ENCODE assay signal across 23 cellular contexts in the genomic region with DNA sequence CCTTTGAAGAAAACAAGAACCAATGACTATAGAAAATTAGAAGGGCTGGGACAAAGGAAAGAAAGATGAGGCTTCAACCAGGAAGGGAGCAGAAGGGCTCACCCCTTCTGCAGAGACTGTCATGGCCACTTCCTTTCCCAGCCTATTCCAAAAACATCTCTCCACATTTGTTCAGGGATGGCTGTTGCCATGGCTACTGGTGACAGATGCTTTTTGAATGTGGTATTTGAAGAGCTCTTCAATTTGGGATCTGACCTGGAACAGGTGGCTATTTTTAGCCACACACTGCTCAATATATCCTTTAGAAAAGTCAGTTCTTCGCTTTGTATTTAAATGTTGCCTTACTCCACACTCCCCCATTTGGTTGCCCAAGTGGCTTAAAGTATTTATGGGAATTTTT.
A peak's percentile ranks its signal among the peaks of the same experiment; 100 is the strongest.
DNase-seq lines count a peak whose midpoint lies in the region; ATAC-seq, FAIRE-seq and TF ChIP-seq lines count a peak whose summit lies in the region.
"Had no signal": no experiment of that assay in that cellular context is flagged by ENCODE, and none has a peak within 500 bp of the region (broad histone marks: within the 10 kb centered on the region; RNA-seq: fewer than 3 reads in every experiment).

No MANE protein-coding gene starts in this region.

- no peaks in the 10 kb centered on the region for H3K36me3 Mint-ChIP-seq in chondrocyte (ENCODE audit: low read depth)
- H3K36me3 Mint-ChIP-seq: naive B cell had no signal

- no peaks in the 10 kb centered on the region for H3K4me1 Mint-ChIP-seq in chondrocyte (ENCODE audit: low read depth)
- H3K4me1 Mint-ChIP-seq: activated B cell treated with CpG ODN at 0.5 μM for 24 hours; activated naive CD4-positive, alpha-beta T cell treated with anti-CD3 and anti-CD28 coated beads, Interleukin-2, amount 50 U/mL, for 24 hours had no signal

- peaks cover 17% of the 10 kb centered on the region for H3K27me3 Mint-ChIP-seq in chondrocyte (ENCODE audit: low read depth)
- H3K27me3 Mint-ChIP-seq: activated naive CD4-positive, alpha-beta T cell treated with anti-CD3 and anti-CD28 coated beads, Interleukin-2, amount 50 U/mL, for 24 hours; CD4-positive, alpha-beta T cell had no signal

- H3K4me2 ChIP-seq in K562 (ENCODE audit: insufficient read depth, low read length): no peak overlapping the region
- H3K4me2 ChIP-seq: hepatocyte had no signal

- H3K9ac ChIP-seq in K562 (ENCODE audit: insufficient read depth in 1 of 2, low read depth in 2 of 2, low read length in 2 of 2): no peak overlapping the region

- H3K9me3 ChIP-seq in K562 (replicated peaks; ENCODE audit: control insufficient read depth, insufficient read depth, low read depth, low read length): no peaks in the 10 kb centered on the region
- H3K9me3 ChIP-seq in Peyer's patch: no peaks in the 10 kb centered on the region
- H3K9me3 ChIP-seq: right lobe of liver, stomach had no signal

- no peaks in the 10 kb centered on the region for H3K9me1 ChIP-seq in K562 (ENCODE audit: control insufficient read depth, insufficient read depth, low read length)

- BruUV-seq in K562 (replicated peaks; lab: Mats Ljungman, UMichigan): no TSS peak

- H3K4me3 ChIP-seq in K562 (no peak overlapping the region), Peyer's patch (no peak overlapping the region)
- H3K4me3 ChIP-seq: coronary artery, hepatocyte, right lobe of liver, stomach had no signal

- peaks cover 2% of the 10 kb centered on the region for H3K9me3 Mint-ChIP-seq in chondrocyte (ENCODE audit: low read depth)
- H3K9me3 Mint-ChIP-seq: activated B cell treated with CpG ODN at 0.5 μM for 24 hours; CD4-positive, alpha-beta T cell had no signal

- TF ChIP-seq CTCF in K562 (IDR thresholded peaks at IDR 0.05 in 2 of 3, conservative IDR thresholded peaks at IDR 0.05 in 1 of 3; ENCODE audit: insufficient read depth in 2 of 3, low read depth in 1 of 3, low read length in 3 of 3) (no peak), chondrocyte (IDR thresholded peaks at IDR 0.05) (no peak), Peyer's patch (IDR thresholded peaks at IDR 0.05) (no peak)

- POLR2A ChIA-PET in K562 (lab: Yijun Ruan, JAX): no interaction called here

- no peaks in the 10 kb centered on the region; the same call in 1 of the 2 replicates for H4K20me1 ChIP-seq in K562 (replicated peaks; ENCODE audit: control insufficient read depth, insufficient read depth, low read length)

- no peak for ATAC-seq in K562
- ATAC-seq in HG02884 (IDR thresholded peaks at IDR 0.05; ENCODE audit: unreplicated experiment): no peak
- ATAC-seq: activated CD8-positive, alpha-beta T cell treated with anti-CD3 and anti-CD28 coated beads, Interleukin-2, amount 10 ng/mL, durations not matched to agents 7 days and 5 days; activated T-cell treated with anti-CD3 and anti-CD28 coated beads, Interleukin-2, amount 50 U/mL, for 72 hours; right lobe of liver; T-helper 17 cell had no signal

- no peak overlapping the region for H3K4me3 Mint-ChIP-seq in chondrocyte (ENCODE audit: unreplicated experiment)
- H3K4me3 Mint-ChIP-seq: activated B cell treated with CpG ODN at 0.5 μM for 24 hours; activated CD8-positive, alpha-beta T cell treated with anti-CD3 and anti-CD28 coated beads, Interleukin-2, amount 10 ng/mL, durations not matched to agents 7 days and 5 days; activated naive CD4-positive, alpha-beta T cell treated with anti-CD3 and anti-CD28 coated beads, Interleukin-2, amount 50 U/mL, for 24 hours; activated T-cell treated with anti-CD3 and anti-CD28 coated beads, Interleukin-2, amount 50 U/mL, for 72 hours; CD4-positive, alpha-beta T cell; naive B cell; T-helper 17 cell had no signal

- TF ChIP-seq POLR2A in K562 (conservative IDR thresholded peaks at IDR 0.05) (no peak), Peyer's patch (IDR thresholded peaks at IDR 0.05) (no peak)

- intact Hi-C loops in K562 (cut with micrococcal nuclease): no loop called here

- H3K27me3 ChIP-seq in K562 (ENCODE audit: control insufficient read depth in 2 of 2, insufficient read depth in 2 of 2, low read length in 2 of 2) (peaks cover 0 to 1% of the 10 kb centered on the region in 2 experiments; a peak in 1 of 5 replicates), Peyer's patch (no peaks in the 10 kb centered on the region)
- H3K27me3 ChIP-seq: hepatocyte, right lobe of liver, stomach had no signal

- FAIRE-seq in K562 (lab: Jason Lieb, UNC): no peak
- FAIRE-seq: endometrium, urothelium cell line had no signal

- in situ Hi-C loops in K562 (cut with MboI): no loop called here

- CTCF ChIA-PET in K562 (lab: Yijun Ruan, JAX; ENCODE audit: low intra/inter-chr PET ratio): no interaction called here

- H3K79me2 ChIP-seq in K562 (ENCODE audit: control insufficient read depth, insufficient read depth, low read length): no peaks in the 10 kb centered on the region
- H3K79me2 ChIP-seq: hepatocyte had no signal

- H2AFZ ChIP-seq in K562 (ENCODE audit: low read depth, low read length): no peak overlapping the region
- H2AFZ ChIP-seq: hepatocyte had no signal

- no peak overlapping the region for H3K27ac ChIP-seq in K562 (ENCODE audit: extremely low read depth, low read depth, low read length)
- no peak overlapping the region for H3K27ac ChIP-seq in Peyer's patch
- H3K27ac ChIP-seq: coronary artery, hepatocyte, right lobe of liver, stomach had no signal

- no peaks in the 10 kb centered on the region for H3K36me3 ChIP-seq in K562 (ENCODE audit: control insufficient read depth, insufficient read depth, low read length)
- H3K36me3 ChIP-seq in Peyer's patch: no peaks in the 10 kb centered on the region
- H3K36me3 ChIP-seq: right lobe of liver, stomach had no signal

- TF ChIP-seq RAD21 in K562 (CRISPR knock-in tag; conservative IDR thresholded peaks at IDR 0.05 in 1 of 2, IDR thresholded peaks at IDR 0.05 in 1 of 2): no peak

- peak; percentile 12 for DNase-seq in COLO668 (lab: John Stamatoyannopoulos, UW; ENCODE audit: unreplicated experiment)
- peak; percentile 73 for DNase-seq in NCI-H1105 (lab: John Stamatoyannopoulos, UW)
- peak; percentile 9 for DNase-seq in NCI-H2196 treated with DMSO at 0.1 percent for 48 hours (lab: John Stamatoyannopoulos, UW; ENCODE audit: unreplicated experiment)
- DNase-seq in K562 (ENCODE audit: extremely low read depth in 1 of 4, low spot score in 3 of 4): no peak
- DNase-seq in activated CD4-positive, alpha-beta T cell treated with anti-CD3 and anti-CD28 coated beads for 48 hours: no peak
- DNase-seq in chondrocyte (ENCODE audit: low spot score): no peak
- no peak for DNase-seq in Peyer's patch
- DNase-seq: activated B cell treated with CpG ODN at 0.5 μM for 24 hours; activated CD8-positive, alpha-beta T cell treated with anti-CD3 and anti-CD28 coated beads, Interleukin-2, amount 10 ng/mL, durations not matched to agents 7 days and 5 days; activated T-cell treated with anti-CD3 and anti-CD28 coated beads, Interleukin-2, amount 50 U/mL, for 72 hours; CD4-positive, alpha-beta T cell; islet precursor cell; KBM-7; naive B cell; right lobe of liver; stomach; T-helper 17 cell had no signal

- WGBS in K562 (ENCODE audit: insufficient coverage, low coverage, missing lambda C conversion rate): 0% methylated on average over 1 of the region's 1 CpG

- no peak overlapping the region for H3K27ac Mint-ChIP-seq in chondrocyte (ENCODE audit: unreplicated experiment)
- H3K27ac Mint-ChIP-seq: activated B cell treated with CpG ODN at 0.5 μM for 24 hours; activated CD8-positive, alpha-beta T cell treated with anti-CD3 and anti-CD28 coated beads, Interleukin-2, amount 10 ng/mL, durations not matched to agents 7 days and 5 days; activated naive CD4-positive, alpha-beta T cell treated with anti-CD3 and anti-CD28 coated beads, Interleukin-2, amount 50 U/mL, for 24 hours; activated T-cell treated with anti-CD3 and anti-CD28 coated beads, Interleukin-2, amount 50 U/mL, for 72 hours; CD4-positive, alpha-beta T cell; T-helper 17 cell had no signal

- no peak for TF ChIP-seq EP300 in K562 (IDR thresholded peaks at IDR 0.05; ENCODE audit: low read length)

- H3K4me1 ChIP-seq in K562 (replicated peaks in 1 of 2; ENCODE audit: control insufficient read depth in 2 of 2, insufficient read depth in 2 of 2, low read length in 2 of 2) (no peaks in the 10 kb centered on the region), Peyer's patch (no peaks in the 10 kb centered on the region)
- H3K4me1 ChIP-seq: right lobe of liver, stomach had no signal

TF ChIP-seq in K562, 482 proteins besides CTCF, POLR2A, EP300 and RAD21:
- TF ChIP-seq TCF3 (CRISPR knock-in tag; IDR thresholded peaks at IDR 0.05) (no peak), MYBL2 (IDR thresholded peaks at IDR 0.05; ENCODE audit: low read depth) (no peak), MYBL2 (CRISPR knock-in tag; IDR thresholded peaks at IDR 0.05; ENCODE audit: borderline replicate concordance) (no peak), RFX1 (IDR thresholded peaks at IDR 0.05) (peak; percentile 52), NFRKB (IDR thresholded peaks at IDR 0.05; ENCODE audit: low read depth) (no peak)

Comparison
In these comparisons a context has a peak if more than half of its experiments do, and no peak if none do; other contexts are left out.
1. DNase-seq: peak in COLO668 (single experiment), NCI-H1105 (single experiment) and NCI-H2196 treated with DMSO at 0.1 percent for 48 hours (single experiment); none in K562 (0 of 4), activated CD4-positive, alpha-beta T cell treated with anti-CD3 and anti-CD28 coated beads for 48 hours (single experiment), chondrocyte (single experiment) and Peyer's patch (0 of 3).